In genomic region chr5:40801771-40802562, GRCh38 we compare ENCODE assay signal across 1 cellular context.
TF ChIP-seq lines count a peak whose summit lies in the region.

No MANE protein-coding gene starts in this region.

TF ChIP-seq in K562, 482 proteins besides CTCF, POLR2A, EP300 and RAD21 (continued from another document and continues in another):
- TF ChIP-seq, protein P1, sequence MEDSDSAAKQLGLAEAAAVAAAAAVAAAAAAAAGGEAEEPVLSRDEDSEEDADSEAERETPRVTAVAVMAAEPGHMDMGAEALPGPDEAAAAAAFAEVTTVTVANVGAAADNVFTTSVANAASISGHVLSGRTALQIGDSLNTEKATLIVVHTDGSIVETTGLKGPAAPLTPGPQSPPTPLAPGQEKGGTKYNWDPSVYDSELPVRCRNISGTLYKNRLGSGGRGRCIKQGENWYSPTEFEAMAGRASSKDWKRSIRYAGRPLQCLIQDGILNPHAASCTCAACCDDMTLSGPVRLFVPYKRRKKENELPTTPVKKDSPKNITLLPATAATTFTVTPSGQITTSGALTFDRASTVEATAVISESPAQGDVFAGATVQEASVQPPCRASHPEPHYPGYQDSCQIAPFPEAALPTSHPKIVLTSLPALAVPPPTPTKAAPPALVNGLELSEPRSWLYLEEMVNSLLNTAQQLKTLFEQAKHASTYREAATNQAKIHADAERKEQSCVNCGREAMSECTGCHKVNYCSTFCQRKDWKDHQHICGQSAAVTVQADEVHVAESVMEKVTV (CRISPR knock-in tag; IDR thresholded peaks at IDR 0.05): no peak
- TF ChIP-seq GTF2E2 (tag; IDR thresholded peaks at IDR 0.05): no peak
- peak; percentile 18; the same call in 1 of the 2 replicates for TF ChIP-seq MEF2A (IDR thresholded peaks at IDR 0.05; ENCODE audit: control insufficient read depth, low read depth, low read length)
- no peak for TF ChIP-seq ARID3B (CRISPR knock-in tag; IDR thresholded peaks at IDR 0.05; ENCODE audit: borderline replicate concordance)
- no peak for TF ChIP-seq GABPB2 (CRISPR knock-in tag; conservative IDR thresholded peaks at IDR 0.05)
- TF ChIP-seq, protein P2, sequence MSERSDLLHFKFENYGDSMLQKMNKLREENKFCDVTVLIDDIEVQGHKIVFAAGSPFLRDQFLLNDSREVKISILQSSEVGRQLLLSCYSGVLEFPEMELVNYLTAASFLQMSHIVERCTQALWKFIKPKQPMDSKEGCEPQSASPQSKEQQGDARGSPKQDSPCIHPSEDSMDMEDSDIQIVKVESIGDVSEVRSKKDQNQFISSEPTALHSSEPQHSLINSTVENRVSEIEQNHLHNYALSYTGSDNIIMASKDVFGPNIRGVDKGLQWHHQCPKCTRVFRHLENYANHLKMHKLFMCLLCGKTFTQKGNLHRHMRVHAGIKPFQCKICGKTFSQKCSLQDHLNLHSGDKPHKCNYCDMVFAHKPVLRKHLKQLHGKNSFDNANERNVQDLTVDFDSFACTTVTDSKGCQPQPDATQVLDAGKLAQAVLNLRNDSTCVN (CRISPR knock-in tag; IDR thresholded peaks at IDR 0.05): no peak
- peak; percentile 81 for TF ChIP-seq TAL1 (IDR thresholded peaks at IDR 0.05)
- TF ChIP-seq POLR2B (IDR thresholded peaks at IDR 0.05; ENCODE audit: low read depth, partially characterized antibody): no peak
- TF ChIP-seq, protein P3, sequence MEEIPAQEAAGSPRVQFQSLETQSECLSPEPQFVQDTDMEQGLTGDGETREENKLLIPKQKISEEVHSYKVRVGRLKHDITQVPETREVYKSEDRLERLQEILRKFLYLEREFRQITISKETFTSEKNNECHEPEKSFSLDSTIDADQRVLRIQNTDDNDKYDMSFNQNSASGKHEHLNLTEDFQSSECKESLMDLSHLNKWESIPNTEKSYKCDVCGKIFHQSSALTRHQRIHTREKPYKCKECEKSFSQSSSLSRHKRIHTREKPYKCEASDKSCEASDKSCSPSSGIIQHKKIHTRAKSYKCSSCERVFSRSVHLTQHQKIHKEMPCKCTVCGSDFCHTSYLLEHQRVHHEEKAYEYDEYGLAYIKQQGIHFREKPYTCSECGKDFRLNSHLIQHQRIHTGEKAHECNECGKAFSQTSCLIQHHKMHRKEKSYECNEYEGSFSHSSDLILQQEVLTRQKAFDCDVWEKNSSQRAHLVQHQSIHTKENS (CRISPR knock-in tag; IDR thresholded peaks at IDR 0.05): no peak
- TF ChIP-seq DNMT1 (IDR thresholded peaks at IDR 0.05): no peak
- no peak for TF ChIP-seq SAFB (IDR thresholded peaks at IDR 0.05; ENCODE audit: borderline replicate concordance, low read depth, low read length)
- TF ChIP-seq BCL6 (CRISPR knock-in tag; IDR thresholded peaks at IDR 0.05): no peak
- no peak for TF ChIP-seq SPI1 (IDR thresholded peaks at IDR 0.05; ENCODE audit: borderline replicate concordance, low read depth, low read length)
- TF ChIP-seq CHCHD3 (CRISPR knock-in tag; IDR thresholded peaks at IDR 0.05): no peak
- TF ChIP-seq RBBP5 (IDR thresholded peaks at IDR 0.05; ENCODE audit: borderline replicate concordance, insufficient read depth, low read length, poor library complexity, severe bottlenecking): no peak
- TF ChIP-seq SUPT5H (IDR thresholded peaks at IDR 0.05): 0 out of 2 replicates have a peak, but pooled peaks have one; percentile 37
- no peak for TF ChIP-seq TBP (optimal IDR thresholded peaks at IDR 0.05; ENCODE audit: low read depth, low read length)
- TF ChIP-seq CBFA2T2 (conservative IDR thresholded peaks at IDR 0.05): peak; percentile 90
- peak; percentile 90; the same call in 1 of the 2 replicates for TF ChIP-seq BRD4 (IDR thresholded peaks at IDR 0.05)
- peak; percentile 16; the same call in 1 of the 2 replicates for TF ChIP-seq HCFC1 (IDR thresholded peaks at IDR 0.05; ENCODE audit: low read depth, low read length)
- TF ChIP-seq ETS2 (tag; IDR thresholded peaks at IDR 0.05; ENCODE audit: borderline replicate concordance, poor library complexity, severe bottlenecking): no peak
- TF ChIP-seq, protein P4, sequence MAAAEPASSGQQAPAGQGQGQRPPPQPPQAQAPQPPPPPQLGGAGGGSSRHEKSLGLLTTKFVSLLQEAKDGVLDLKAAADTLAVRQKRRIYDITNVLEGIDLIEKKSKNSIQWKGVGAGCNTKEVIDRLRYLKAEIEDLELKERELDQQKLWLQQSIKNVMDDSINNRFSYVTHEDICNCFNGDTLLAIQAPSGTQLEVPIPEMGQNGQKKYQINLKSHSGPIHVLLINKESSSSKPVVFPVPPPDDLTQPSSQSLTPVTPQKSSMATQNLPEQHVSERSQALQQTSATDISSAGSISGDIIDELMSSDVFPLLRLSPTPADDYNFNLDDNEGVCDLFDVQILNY (CRISPR knock-in tag; IDR thresholded peaks at IDR 0.05): no peak
- TF ChIP-seq ZNF124 (CRISPR knock-in tag; IDR thresholded peaks at IDR 0.05): no peak
- peak; percentile 72 to 75 for TF ChIP-seq MNT (conservative IDR thresholded peaks at IDR 0.05)
- peak; percentile 31; the same call in 1 of the 2 replicates for TF ChIP-seq TOE1 (IDR thresholded peaks at IDR 0.05; ENCODE audit: borderline replicate concordance)
- TF ChIP-seq TOE1 (CRISPR knock-in tag; IDR thresholded peaks at IDR 0.05; ENCODE audit: borderline replicate concordance, low read depth): no peak
- no peak for TF ChIP-seq NFYB (IDR thresholded peaks at IDR 0.05; ENCODE audit: extremely low read depth, insufficient read length)
- no peak for TF ChIP-seq POU5F1 (IDR thresholded peaks at IDR 0.05; ENCODE audit: borderline replicate concordance, low read depth, low read length, partially characterized antibody)
- TF ChIP-seq, protein P5, sequence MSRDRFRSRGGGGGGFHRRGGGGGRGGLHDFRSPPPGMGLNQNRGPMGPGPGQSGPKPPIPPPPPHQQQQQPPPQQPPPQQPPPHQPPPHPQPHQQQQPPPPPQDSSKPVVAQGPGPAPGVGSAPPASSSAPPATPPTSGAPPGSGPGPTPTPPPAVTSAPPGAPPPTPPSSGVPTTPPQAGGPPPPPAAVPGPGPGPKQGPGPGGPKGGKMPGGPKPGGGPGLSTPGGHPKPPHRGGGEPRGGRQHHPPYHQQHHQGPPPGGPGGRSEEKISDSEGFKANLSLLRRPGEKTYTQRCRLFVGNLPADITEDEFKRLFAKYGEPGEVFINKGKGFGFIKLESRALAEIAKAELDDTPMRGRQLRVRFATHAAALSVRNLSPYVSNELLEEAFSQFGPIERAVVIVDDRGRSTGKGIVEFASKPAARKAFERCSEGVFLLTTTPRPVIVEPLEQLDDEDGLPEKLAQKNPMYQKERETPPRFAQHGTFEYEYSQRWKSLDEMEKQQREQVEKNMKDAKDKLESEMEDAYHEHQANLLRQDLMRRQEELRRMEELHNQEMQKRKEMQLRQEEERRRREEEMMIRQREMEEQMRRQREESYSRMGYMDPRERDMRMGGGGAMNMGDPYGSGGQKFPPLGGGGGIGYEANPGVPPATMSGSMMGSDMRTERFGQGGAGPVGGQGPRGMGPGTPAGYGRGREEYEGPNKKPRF (IDR thresholded peaks at IDR 0.05; ENCODE audit: low read depth, low read length): no peak
- TF ChIP-seq RUNX1 (IDR thresholded peaks at IDR 0.05; ENCODE audit: low read depth): no peak
- no peak for TF ChIP-seq ZNF696 (CRISPR knock-in tag; conservative IDR thresholded peaks at IDR 0.05)
- peak; percentile 58; the same call in 1 of the 2 replicates for TF ChIP-seq ZNF512 (tag; IDR thresholded peaks at IDR 0.05)
- TF ChIP-seq, protein P6, sequence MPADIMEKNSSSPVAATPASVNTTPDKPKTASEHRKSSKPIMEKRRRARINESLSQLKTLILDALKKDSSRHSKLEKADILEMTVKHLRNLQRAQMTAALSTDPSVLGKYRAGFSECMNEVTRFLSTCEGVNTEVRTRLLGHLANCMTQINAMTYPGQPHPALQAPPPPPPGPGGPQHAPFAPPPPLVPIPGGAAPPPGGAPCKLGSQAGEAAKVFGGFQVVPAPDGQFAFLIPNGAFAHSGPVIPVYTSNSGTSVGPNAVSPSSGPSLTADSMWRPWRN (IDR thresholded peaks at IDR 0.05; ENCODE audit: low read depth): peak; percentile 69
- TF ChIP-seq ATF6 (CRISPR knock-in tag; IDR thresholded peaks at IDR 0.05): no peak
- TF ChIP-seq ZNF766 (CRISPR knock-in tag; conservative IDR thresholded peaks at IDR 0.05): peak; percentile 70
- TF ChIP-seq, protein P7, sequence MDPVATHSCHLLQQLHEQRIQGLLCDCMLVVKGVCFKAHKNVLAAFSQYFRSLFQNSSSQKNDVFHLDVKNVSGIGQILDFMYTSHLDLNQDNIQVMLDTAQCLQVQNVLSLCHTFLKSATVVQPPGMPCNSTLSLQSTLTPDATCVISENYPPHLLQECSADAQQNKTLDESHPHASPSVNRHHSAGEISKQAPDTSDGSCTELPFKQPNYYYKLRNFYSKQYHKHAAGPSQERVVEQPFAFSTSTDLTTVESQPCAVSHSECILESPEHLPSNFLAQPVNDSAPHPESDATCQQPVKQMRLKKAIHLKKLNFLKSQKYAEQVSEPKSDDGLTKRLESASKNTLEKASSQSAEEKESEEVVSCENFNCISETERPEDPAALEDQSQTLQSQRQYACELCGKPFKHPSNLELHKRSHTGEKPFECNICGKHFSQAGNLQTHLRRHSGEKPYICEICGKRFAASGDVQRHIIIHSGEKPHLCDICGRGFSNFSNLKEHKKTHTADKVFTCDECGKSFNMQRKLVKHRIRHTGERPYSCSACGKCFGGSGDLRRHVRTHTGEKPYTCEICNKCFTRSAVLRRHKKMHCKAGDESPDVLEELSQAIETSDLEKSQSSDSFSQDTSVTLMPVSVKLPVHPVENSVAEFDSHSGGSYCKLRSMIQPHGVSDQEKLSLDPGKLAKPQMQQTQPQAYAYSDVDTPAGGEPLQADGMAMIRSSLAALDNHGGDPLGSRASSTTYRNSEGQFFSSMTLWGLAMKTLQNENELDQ (CRISPR knock-in tag; IDR thresholded peaks at IDR 0.05; ENCODE audit: borderline replicate concordance): no peak
- TF ChIP-seq, protein P8, sequence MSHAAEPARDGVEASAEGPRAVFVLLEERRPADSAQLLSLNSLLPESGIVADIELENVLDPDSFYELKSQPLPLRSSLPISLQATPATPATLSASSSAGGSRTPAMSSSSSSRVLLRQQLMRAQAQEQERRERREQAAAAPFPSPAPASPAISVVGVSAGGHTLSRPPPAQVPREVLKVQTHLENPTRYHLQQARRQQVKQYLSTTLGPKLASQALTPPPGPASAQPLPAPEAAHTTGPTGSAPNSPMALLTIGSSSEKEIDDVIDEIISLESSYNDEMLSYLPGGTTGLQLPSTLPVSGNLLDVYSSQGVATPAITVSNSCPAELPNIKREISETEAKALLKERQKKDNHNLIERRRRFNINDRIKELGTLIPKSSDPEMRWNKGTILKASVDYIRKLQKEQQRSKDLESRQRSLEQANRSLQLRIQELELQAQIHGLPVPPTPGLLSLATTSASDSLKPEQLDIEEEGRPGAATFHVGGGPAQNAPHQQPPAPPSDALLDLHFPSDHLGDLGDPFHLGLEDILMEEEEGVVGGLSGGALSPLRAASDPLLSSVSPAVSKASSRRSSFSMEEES (CRISPR knock-in tag; IDR thresholded peaks at IDR 0.05): no peak
- no peak for TF ChIP-seq ZNF79 (CRISPR knock-in tag; IDR thresholded peaks at IDR 0.05; ENCODE audit: low read depth)
- TF ChIP-seq SRSF9 (IDR thresholded peaks at IDR 0.05; ENCODE audit: borderline replicate concordance, low read depth, low read length): no peak
- TF ChIP-seq U2AF2 (optimal IDR thresholded peaks at IDR 0.05; ENCODE audit: low read depth, low read length): no peak
- no peak; the same call in 1 of the 2 replicates for TF ChIP-seq ZC3H8 (IDR thresholded peaks at IDR 0.05)
